ENCODE assay signal across 24 cellular contexts in genomic region chr5:73637565-73637964, GRCh38. TPM values are rescaled to one million over a fixed set of nuclear protein-coding genes. Genes with fewer than 3 reads are reported as not detected.
DNase-seq lines count a peak whose midpoint lies in the region; ATAC-seq, FAIRE-seq and TF ChIP-seq lines count a peak whose summit lies in the region.
"Had no signal": no experiment of that assay in that cellular context is flagged by ENCODE, and none has a peak within 500 bp of the region (broad histone marks: within the 10 kb centered on the region; RNA-seq: fewer than 3 reads in every experiment).

No MANE protein-coding gene starts in this region.

- no peak overlapping the region for H3K4me2 ChIP-seq in HepG2 (ENCODE audit: low read depth, low read length)

- TF ChIP-seq CTCF in RWPE2 (IDR thresholded peaks at IDR 0.05; ENCODE audit: poor library complexity, severe bottlenecking) (no peak), progenitor cell of endocrine pancreas (IDR thresholded peaks at IDR 0.05; ENCODE audit: unreplicated experiment) (no peak), omental fat pad (IDR thresholded peaks at IDR 0.05) (no peak), HepG2 (CRISPR knock-in tag; IDR thresholded peaks at IDR 0.05) (no peak)

- intact Hi-C loops in left colon (cut with DNase I, micrococcal nuclease), result no loop called here
- intact Hi-C loops in HepG2 (cut with micrococcal nuclease; ENCODE audit: unreplicated experiment), result no loop called here
- intact Hi-C loops in head of caudate nucleus (cut with DNase I), result no loop called here

- WGBS in HepG2 (ENCODE audit: low lambda C conversion rate), result 93% methylated on average over 2 of the region's 2 CpGs

- no peaks in the 10 kb centered on the region for H3K9me3 ChIP-seq in RWPE2 (ENCODE audit: severe bottlenecking)
- no peaks in the 10 kb centered on the region for H3K9me3 ChIP-seq in HepG2 (ENCODE audit: low read length)
- H3K9me3 ChIP-seq: body of pancreas, transverse colon had no signal

- no peak overlapping the region for H3K9ac ChIP-seq in HepG2 (ENCODE audit: insufficient read depth, low read depth, low read length)

- FAIRE-seq in HepG2 (lab: Jason Lieb, UNC), result no peak

- no peak overlapping the region for H3K4me3 Mint-ChIP-seq in progenitor cell of endocrine pancreas (ENCODE audit: low read depth)
- H3K4me3 Mint-ChIP-seq: activated CD4-positive, alpha-beta memory T cell treated with anti-CD3 and anti-CD28 coated beads, Interleukin-2, amount 10 ng/mL, durations not matched to agents 7 days and 5 days; CD4-positive, CD25-positive, alpha-beta regulatory T cell; IgD-negative memory B cell; neural crest cell had no signal

- H3K27ac ChIP-seq in RWPE2 (ENCODE audit: poor library complexity, severe bottlenecking) (peak overlapping the region; percentile 99), HepG2 (ENCODE audit: extremely low read length, insufficient read depth, low read length) (no peak overlapping the region)
- H3K27ac ChIP-seq: body of pancreas, transverse colon had no signal

- H3K4me1 Mint-ChIP-seq in progenitor cell of endocrine pancreas (ENCODE audit: low read depth), result peaks cover 20% of the 10 kb centered on the region
- H3K4me1 Mint-ChIP-seq: activated CD4-positive, alpha-beta memory T cell treated with anti-CD3 and anti-CD28 coated beads, Interleukin-2, amount 10 ng/mL, durations not matched to agents 7 days and 5 days; CD4-positive, CD25-positive, alpha-beta regulatory T cell; IgD-negative memory B cell had no signal

- H3K27me3 ChIP-seq in RWPE2 (ENCODE audit: insufficient read depth, poor library complexity, severe bottlenecking) (no peaks in the 10 kb centered on the region), HepG2 (ENCODE audit: control insufficient read depth in 1 of 2, insufficient read depth in 2 of 2, low read length in 2 of 2) (no peaks in the 10 kb centered on the region)
- H3K27me3 ChIP-seq: body of pancreas, transverse colon had no signal

- H3K27ac Mint-ChIP-seq in progenitor cell of endocrine pancreas, result no peak overlapping the region
- H3K27ac Mint-ChIP-seq: activated CD4-positive, alpha-beta memory T cell treated with anti-CD3 and anti-CD28 coated beads, Interleukin-2, amount 10 ng/mL, durations not matched to agents 7 days and 5 days; CD4-positive, CD25-positive, alpha-beta regulatory T cell; IgD-negative memory B cell had no signal

- no peaks in the 10 kb centered on the region for H3K36me3 Mint-ChIP-seq in progenitor cell of endocrine pancreas (ENCODE audit: insufficient read depth)
- H3K36me3 Mint-ChIP-seq: CD4-positive, CD25-positive, alpha-beta regulatory T cell; IgD-negative memory B cell had no signal

- peaks cover 3% of the 10 kb centered on the region; the same call in 1 of the 2 replicates for H4K20me1 ChIP-seq in HepG2 (ENCODE audit: insufficient read depth, low read length)

- ATAC-seq in RWPE2 (ENCODE audit: low read depth) (no peak), left colon (peak; percentile 74), omental fat pad (ENCODE audit: low FRiP score) (no peak), HepG2 (no peak)
- ATAC-seq: body of pancreas, left ventricle myocardium superior, Right ventricle myocardium inferior had no signal

- TF ChIP-seq EP300 in HepG2 (IDR thresholded peaks at IDR 0.05; ENCODE audit: low read depth in 2 of 2, low read length in 2 of 2), result no peak
- no peak for TF ChIP-seq EP300 in HepG2 (CRISPR knock-in tag; IDR thresholded peaks at IDR 0.05; ENCODE audit: borderline replicate concordance)

- H3K9me3 Mint-ChIP-seq in progenitor cell of endocrine pancreas (ENCODE audit: low read depth), result no peaks in the 10 kb centered on the region
- H3K9me3 Mint-ChIP-seq: activated CD4-positive, alpha-beta memory T cell treated with anti-CD3 and anti-CD28 coated beads, Interleukin-2, amount 10 ng/mL, durations not matched to agents 7 days and 5 days; IgD-negative memory B cell; neural crest cell had no signal

- TF ChIP-seq RAD21 in HepG2 (CRISPR knock-in tag; IDR thresholded peaks at IDR 0.05), result no peak

- DNase-seq in D341Med (ENCODE audit: low spot score) (peak; percentile 59), NCI-H1436 (lab: John Stamatoyannopoulos, UW) (peak; percentile 65), RWPE2 (ENCODE audit: low spot score) (no peak), left colon (no peak), progenitor cell of endocrine pancreas (ENCODE audit: low spot score, unreplicated experiment) (no peak), omental fat pad (ENCODE audit: low spot score) (no peak), HepG2 (ENCODE audit: low spot score) (no peak), head of caudate nucleus (no peak)
- DNase-seq: activated CD4-positive, alpha-beta memory T cell treated with anti-CD3 and anti-CD28 coated beads, Interleukin-2, amount 10 ng/mL, durations not matched to agents 7 days and 5 days; activated effector memory CD4-positive, alpha-beta T cell treated with anti-CD3 and anti-CD28 coated beads, Interleukin-2, amount 50 U/mL, for 16 hours; body of pancreas; CD4-positive, CD25-positive, alpha-beta regulatory T cell; DMS153; erythroblast; GDM1; left ventricle myocardium superior; NCI-H1105; NCI-H526 treated with DMSO at 0.1 percent for 48 hours; posterior cingulate gyrus; stimulated activated CD8-positive, alpha-beta memory T cell treated with anti-CD3 and anti-CD28 coated beads, Interleukin-4, amount 100 ng/mL, for 48 hours; transverse colon had no signal

- H3K79me2 ChIP-seq in HepG2 (ENCODE audit: insufficient read depth, low read length), result peaks cover 81% of the 10 kb centered on the region

- H3K36me3 ChIP-seq in RWPE2 (ENCODE audit: low read depth), result peaks cover 28% of the 10 kb centered on the region
- 0 out of 5 replicates have a peak, but pooled peaks cover 0 to 1% of the 10 kb centered on the region in 2 experiments for H3K36me3 ChIP-seq in HepG2 (replicated peaks in 1 of 2; ENCODE audit: control insufficient read depth in 1 of 2, insufficient read depth in 2 of 2, low read length in 2 of 2)
- H3K36me3 ChIP-seq: transverse colon had no signal

- no peak for TF ChIP-seq POLR2A in HepG2 (IDR thresholded peaks at IDR 0.05; ENCODE audit: insufficient read depth in 1 of 2, low read depth in 2 of 2, low read length in 2 of 2)

- no TSS peak for BruUV-seq in HepG2 (replicated peaks; lab: Mats Ljungman, UMichigan)

- H3K4me1 ChIP-seq in RWPE2 (ENCODE audit: insufficient read depth, poor library complexity, severe bottlenecking), result peaks cover 81% of the 10 kb centered on the region
- H3K4me1 ChIP-seq in HepG2 (ENCODE audit: insufficient read depth, low read length), result peaks cover 48% of the 10 kb centered on the region
- H3K4me1 ChIP-seq: transverse colon had no signal

- POLR2A ChIA-PET in HepG2 (lab: Yijun Ruan, JAX), result interaction anchor here (0.7 kb wide), 1 partner anchor 11 kb away, joined by 3 read pairs; the partner anchor contains the start of gene ARHGEF28

- H3K4me3 ChIP-seq in RWPE2 (ENCODE audit: severe bottlenecking) (no peak overlapping the region), HepG2 (replicated peaks in 1 of 3; ENCODE audit: insufficient read depth in 1 of 3, low read depth in 2 of 3, low read length in 3 of 3) (no peak overlapping the region)
- H3K4me3 ChIP-seq: body of pancreas, transverse colon had no signal

- no peak overlapping the region for H2AFZ ChIP-seq in HepG2 (ENCODE audit: low read length)

- CTCF ChIA-PET in HepG2 (lab: Yijun Ruan, JAX; ENCODE audit: low intra/inter-chr PET ratio, low total read pairs), result no interaction called here

- in situ Hi-C loops in HepG2 (cut with HindIII; ENCODE audit: extremely low pct_ligation_motif_present, low pct_unique_long_range_greater_than_20kb), result no loop called here

- H3K27me3 Mint-ChIP-seq in progenitor cell of endocrine pancreas, result peaks cover 33% of the 10 kb centered on the region

TF ChIP-seq in HepG2, 621 proteins besides CTCF, POLR2A, EP300 and RAD21 (continues in another document):
- TF ChIP-seq ZNF749 (CRISPR knock-in tag; IDR thresholded peaks at IDR 0.05; ENCODE audit: borderline replicate concordance), result no peak
- no peak for TF ChIP-seq ZNF841 (CRISPR knock-in tag; IDR thresholded peaks at IDR 0.05; ENCODE audit: borderline replicate concordance)

RNA-seq across cellular contexts. Expression of gene ARHGEF28, which starts 11.6 kb away (rescaled TPM):
- total RNA-seq in left colon (10 to 100 TPM in 1 of 2 donors, 1 to 10 TPM in 1; 9.5 to 13.5 TPM), progenitor cell of endocrine pancreas (15.0 and 17.0 TPM in 2 replicates), omental fat pad (10 to 100 TPM in 3 of 4 donors, 1 to 10 TPM in 1; 8.2 to 16.5 (median 15.4) TPM), HepG2 (2016; rRNA removed; fragmentation: Illumina TruSeq; extraction: Trizol) (34.1 and 36.7 TPM in 2 replicates)
- total RNA-seq in HepG2 (2016; cell fraction: cytosol; rRNA removed; fragmentation: Illumina TruSeq; extraction: Trizol; ENCODE audit: low read depth), result 24.5 and 25.4 TPM in 2 replicates
- 31.7 and 34.4 TPM in 2 replicates for total RNA-seq in HepG2 (2016; cell fraction: insoluble cytoplasmic fraction; rRNA removed; fragmentation: Illumina TruSeq; extraction: Trizol)
- total RNA-seq in HepG2 (2016; cell fraction: membrane; rRNA removed; fragmentation: Illumina TruSeq; extraction: Trizol), result 12.5 and 13.4 TPM in 2 replicates
- total RNA-seq in HepG2 (2016; cell fraction: nucleus; rRNA removed; fragmentation: Illumina TruSeq; extraction: Trizol), result 68.4 and 71.0 TPM in 2 replicates
- polyA plus RNA-seq in HepG2 (2011; rRNA removed), result 15.0 and 17.4 TPM in 2 replicates
- polyA plus RNA-seq in HepG2 (2011; cell fraction: cytosol; rRNA removed), result 8.9 and 10.6 TPM in 2 replicates
- 37.6 and 39.6 TPM in 2 replicates for polyA plus RNA-seq in HepG2 (2011; cell fraction: nucleus; rRNA removed)
- polyA plus RNA-seq in HepG2 (2012), result 21.7 and 22.1 TPM in 2 replicates
- 1.3 and 1.4 TPM in 2 replicates for polyA plus RNA-seq in HepG2 (2016; cell fraction: cytosol; fragmentation: Illumina TruSeq; extraction: Trizol; ENCODE audit: low read depth)
- 19.3 and 20.1 TPM in 2 replicates for polyA plus RNA-seq in HepG2 (2016; cell fraction: insoluble cytoplasmic fraction; fragmentation: Illumina TruSeq; extraction: Trizol; ENCODE audit: low read depth)
- polyA plus RNA-seq in HepG2 (2016; cell fraction: membrane; fragmentation: Illumina TruSeq; extraction: Trizol; ENCODE audit: low read depth), result 2.5 and 2.8 TPM in 2 replicates
- 33.5 and 34.3 TPM in 2 replicates for polyA plus RNA-seq in HepG2 (2016; cell fraction: nucleus; fragmentation: Illumina TruSeq; extraction: Trizol; ENCODE audit: insufficient read depth, low read depth)
- 7.5 and 73.0 TPM in 2 replicates for polyA minus RNA-seq in HepG2 (2011; rRNA and poly(A)+ RNA removed; ENCODE audit: low replicate concordance)
- polyA minus RNA-seq in HepG2 (2011; cell fraction: cytosol; rRNA and poly(A)+ RNA removed), result 33.6 and 40.2 TPM in 2 replicates
- 304 and 307 TPM in 2 replicates for polyA minus RNA-seq in HepG2 (2011; cell fraction: nucleus; rRNA and poly(A)+ RNA removed)
- total RNA-seq: activated CD4-positive, alpha-beta memory T cell treated with anti-CD3 and anti-CD28 coated beads, Interleukin-2, amount 10 ng/mL, durations not matched to agents 7 days and 5 days; CD4-positive, CD25-positive, alpha-beta regulatory T cell had no signal
- polyA plus RNA-seq: CD4-positive, CD25-positive, alpha-beta regulatory T cell; IgD-negative memory B cell had no signal

Comparison
In these comparisons a context has a peak if more than half of its experiments do, and no peak if none do; other contexts are left out.
1. DNase-seq: peak in D341Med (single experiment) and NCI-H1436 (single experiment); none in RWPE2 (single experiment), left colon (0 of 2), progenitor cell of endocrine pancreas (single experiment), omental fat pad (single experiment), HepG2 (single experiment) and head of caudate nucleus (0 of 42).